Comparison of ENCODE assay signal across 8 cellular contexts in the genomic region with DNA sequence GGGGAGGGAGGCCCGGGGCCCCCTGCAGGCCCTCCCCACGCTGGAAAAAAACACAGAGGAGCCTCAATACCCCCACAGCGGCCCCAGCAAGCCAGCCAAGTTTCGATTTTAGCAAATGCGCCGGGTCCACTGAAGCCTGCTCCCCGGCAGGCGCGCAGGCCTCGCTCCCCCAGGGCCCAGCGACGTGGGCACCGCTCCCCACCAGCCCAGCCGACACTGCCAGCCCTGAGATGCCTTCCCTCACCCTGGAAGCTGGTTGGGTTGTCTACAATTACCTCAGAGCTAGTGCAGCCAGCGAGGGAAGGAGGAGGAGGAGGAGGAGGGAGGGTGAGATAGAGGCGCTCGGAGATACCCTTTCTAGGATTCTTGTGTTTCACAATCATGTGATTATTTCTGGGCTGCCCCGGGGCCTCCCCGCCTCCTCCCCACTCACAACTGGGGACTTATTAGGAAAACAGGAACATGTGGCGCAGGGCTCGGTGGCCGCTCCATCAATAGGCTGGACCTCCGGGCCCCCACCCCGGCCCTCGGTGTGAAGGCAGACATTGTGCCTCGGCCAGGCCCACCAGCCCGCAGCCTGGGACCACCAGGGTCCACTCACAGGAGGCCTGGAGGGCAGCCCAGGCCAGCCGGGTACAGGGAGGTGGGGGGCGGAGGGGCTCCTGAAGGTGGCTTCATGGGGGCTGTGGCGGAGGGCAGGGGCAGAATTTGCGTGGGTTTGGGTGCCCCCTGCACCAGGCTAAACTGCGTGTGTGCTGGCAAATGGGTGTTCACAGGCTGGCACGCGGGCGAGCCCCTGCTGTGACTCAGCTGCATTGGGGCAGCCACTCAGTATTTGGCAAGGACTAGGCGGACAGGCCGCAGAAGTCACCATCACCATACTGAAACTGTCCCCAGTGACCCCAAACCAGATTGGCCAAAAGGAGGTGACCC.
DNase-seq lines count a peak whose midpoint lies in the region; ATAC-seq and TF ChIP-seq lines count a peak whose summit lies in the region.

No MANE protein-coding gene starts in this region.

- no peaks in the 10 kb centered on the region for H4K20me1 ChIP-seq in OCI-LY1 (ENCODE audit: insufficient read depth, low read length)

- H3K9me2 ChIP-seq in OCI-LY1 (ENCODE audit: low read depth, low read length): no peaks in the 10 kb centered on the region

- intact Hi-C loops in cardiac septum (cut with DNase I): loop anchor here (2.0 to 5.0 kb wide), 5 partner anchors 17 to 290 kb away; partner anchors contain the start of gene NCOR2

- peak; percentile 29 for ATAC-seq in GM19452 (IDR thresholded peaks at IDR 0.05; ENCODE audit: unreplicated experiment)

- H3K9ac ChIP-seq in OCI-LY1 (ENCODE audit: low read length): peak overlapping the region; percentile 8; the same call in 1 of the 2 replicates

- no peaks in the 10 kb centered on the region for H3K9me3 ChIP-seq in OCI-LY1 (ENCODE audit: low read length)
- no peaks in the 10 kb centered on the region for H3K9me3 ChIP-seq in SJCRH30 (replicated peaks)

- H3K27ac ChIP-seq in OCI-LY1 (ENCODE audit: low read depth, low read length, poor library complexity, severe bottlenecking) (peak overlapping the region; percentile 44), skin epidermis (peak overlapping the region; percentile 37 to 90 (median 73)), SJCRH30 (no peak overlapping the region)

- no peak overlapping the region for H2AFZ ChIP-seq in OCI-LY1 (ENCODE audit: low read length)

- peak overlapping the region; percentile 45 for H3K4me2 ChIP-seq in OCI-LY1 (ENCODE audit: low read length)

- peaks cover 47% of the 10 kb centered on the region for H3K4me1 ChIP-seq in OCI-LY1 (ENCODE audit: insufficient read depth, low read length, severe bottlenecking)
- H3K4me1 ChIP-seq in SJCRH30: peaks cover 27% of the 10 kb centered on the region

- no peaks in the 10 kb centered on the region for H3K79me2 ChIP-seq in OCI-LY1 (ENCODE audit: insufficient read depth, low read length)

- no peaks in the 10 kb centered on the region for H3K27me3 ChIP-seq in OCI-LY1 (ENCODE audit: insufficient read depth, low read length)
- H3K27me3 ChIP-seq in SJCRH30: no peaks in the 10 kb centered on the region

- no peaks in the 10 kb centered on the region for H3F3A ChIP-seq in OCI-LY1 (ENCODE audit: insufficient read depth, low read length)

- peak overlapping the region; percentile 38 for H3K4me3 ChIP-seq in OCI-LY1 (ENCODE audit: low read depth, low read length, poor library complexity, severe bottlenecking)
- peak overlapping the region in 6 of 7 experiments; percentile 8 to 25 (median 14) for H3K4me3 ChIP-seq in skin epidermis
- H3K4me3 ChIP-seq in SJCRH30: no peak overlapping the region

- peak; percentile 91 for DNase-seq in A172 (ENCODE audit: low spot score)
- peak; percentile 33 for DNase-seq in activated gamma-delta T cell treated with Interleukin-2 at 50 U/mL for 16 hours
- DNase-seq in cardiac septum (ENCODE audit: low spot score): peak; percentile 91
- DNase-seq in cerebellar nuclear complex (lab: John Stamatoyannopoulos, UW): no peak
- DNase-seq in SJCRH30: no peak

- no peak for TF ChIP-seq CTCF in OCI-LY1 (IDR thresholded peaks at IDR 0.05; ENCODE audit: low read length)

- H3K36me3 ChIP-seq in OCI-LY1 (ENCODE audit: insufficient read depth, low read length): 0 out of 2 replicates have a peak, but pooled peaks cover 12% of the 10 kb centered on the region
- peaks cover 40% of the 10 kb centered on the region for H3K36me3 ChIP-seq in SJCRH30

Comparison
In these comparisons a context has a peak if more than half of its experiments do, and no peak if none do; other contexts are left out.
1. DNase-seq: peak in A172 (single experiment), activated gamma-delta T cell treated with Interleukin-2 at 50 U/mL for 16 hours (single experiment) and cardiac septum (single experiment); none in cerebellar nuclear complex (0 of 2) and SJCRH30 (0 of 2).